1 cellular context compared by ENCODE assay signal in genomic region chr5:55711531-55712022, GRCh38.
TF ChIP-seq lines count a peak whose summit lies in the region.

No MANE protein-coding gene starts in this region.

TF ChIP-seq in K562, 482 proteins besides CTCF, POLR2A, EP300 and RAD21 (continued from another document):
- 0 out of 2 replicates have a peak, but pooled peaks have one; percentile 58 for TF ChIP-seq ZNF263 (CRISPR knock-in tag; IDR thresholded peaks at IDR 0.05; ENCODE audit: borderline replicate concordance)
- TF ChIP-seq CHD1 (IDR thresholded peaks at IDR 0.05; ENCODE audit: low read length): no peak
- TF ChIP-seq ELK1 (CRISPR knock-in tag; IDR thresholded peaks at IDR 0.05): no peak
- TF ChIP-seq KLF10 (CRISPR knock-in tag; IDR thresholded peaks at IDR 0.05): no peak
- no peak for TF ChIP-seq HMG20B (CRISPR knock-in tag; IDR thresholded peaks at IDR 0.05)
- TF ChIP-seq FOS (IDR thresholded peaks at IDR 0.05; ENCODE audit: extremely low read depth, insufficient read length): no peak
- TF ChIP-seq XRCC3 (IDR thresholded peaks at IDR 0.05): no peak
